In genomic region chr14:85188836-85189235, GRCh38 we compare ENCODE assay signal across 25 cellular contexts.
"Had no signal": no experiment of that assay in that cellular context is flagged by ENCODE, and none has a peak within 500 bp of the region (broad histone marks: within the 10 kb centered on the region; RNA-seq: fewer than 3 reads in every experiment).

No MANE protein-coding gene starts in this region.

- H3K36me3 ChIP-seq: adrenal gland, ascending aorta, breast epithelium, gastroesophageal sphincter had no signal

- H3K4me3 ChIP-seq: adrenal gland, ascending aorta, breast epithelium, gastroesophageal sphincter had no signal

- H3K27me3 ChIP-seq: adrenal gland, ascending aorta, breast epithelium, gastroesophageal sphincter had no signal

- H3K27ac ChIP-seq: adrenal gland, ascending aorta, breast epithelium, gastroesophageal sphincter had no signal

- H3K4me1 ChIP-seq: adrenal gland, ascending aorta, breast epithelium, gastroesophageal sphincter had no signal

- ATAC-seq: activated CD4-positive, alpha-beta T cell treated with anti-CD3 and anti-CD28 coated beads for 36 hours; activated CD8-positive, alpha-beta memory T cell treated with anti-CD3 and anti-CD28 coated beads, Interleukin-2, amount 10 ng/mL, durations not matched to agents 7 days and 5 days; activated CD8-positive, alpha-beta T cell treated with anti-CD3 and anti-CD28 coated beads, Interleukin-2, amount 10 ng/mL, durations not matched to agents 7 days and 5 days; activated naive CD8-positive, alpha-beta T cell treated with anti-CD3 and anti-CD28 coated beads, Interleukin-2, amount 50 U/mL, for 24 hours; effector memory CD8-positive, alpha-beta T cell; gastroesophageal sphincter had no signal

- DNase-seq: activated CD4-positive, alpha-beta memory T cell treated with anti-CD3 and anti-CD28 coated beads for 36 hours; activated CD4-positive, alpha-beta T cell treated with anti-CD3 and anti-CD28 coated beads for 36 hours; activated CD4-positive, alpha-beta T cell treated with anti-CD3 and anti-CD28 coated beads, Interleukin-2, amount 10 ng/mL, durations not matched to agents 24 days and 14 days; activated CD4-positive, CD25-positive, alpha-beta regulatory T cell; activated CD4-positive, CD25-positive, alpha-beta regulatory T cell treated with anti-CD3 and anti-CD28 coated beads, Interleukin-2, amount 50 U/mL, for 72 hours; activated CD8-positive, alpha-beta memory T cell treated with anti-CD3 and anti-CD28 coated beads, Interleukin-2, amount 10 ng/mL, durations not matched to agents 7 days and 5 days; activated CD8-positive, alpha-beta memory T cell treated with anti-CD3 and anti-CD28 coated beads, Interleukin-2, amount 50 U/mL, for 4 hours; activated CD8-positive, alpha-beta T cell treated with anti-CD3 and anti-CD28 coated beads, Interleukin-2, amount 10 ng/mL, durations not matched to agents 7 days and 5 days; activated effector memory CD4-positive, alpha-beta T cell treated with anti-CD3 and anti-CD28 coated beads, Interleukin-2, amount 50 U/mL, for 16 hours; activated naive CD4-positive, alpha-beta T cell treated with anti-CD3 and anti-CD28 coated beads for 36 hours; activated naive CD8-positive, alpha-beta T cell treated with anti-CD3 and anti-CD28 coated beads for 36 hours; activated naive CD8-positive, alpha-beta T cell treated with anti-CD3 and anti-CD28 coated beads, Interleukin-2, amount 50 U/mL, for 24 hours; activated T-cell treated with anti-CD3 and anti-CD28 coated beads, Interleukin-2, amount 50 U/mL, for 1 hour; activated T-cell treated with anti-CD3 and anti-CD28 coated beads, Interleukin-2, amount 50 U/mL, for 48 hours; adrenal gland; amygdala; cortex of kidney; dermis blood vessel endothelial cell; effector CD4-positive, alpha-beta T cell; effector memory CD8-positive, alpha-beta T cell; foreskin fibroblast; T-helper 2 cell had no signal
